ENCODE assay signal across 1 cellular context in genomic region chr11:78085972-78086371, GRCh38.
A peak's percentile ranks its signal among the peaks of the same experiment; 100 is the strongest.
TF ChIP-seq lines count a peak whose summit lies in the region.

No MANE protein-coding gene starts in this region.

TF ChIP-seq in HepG2, 621 proteins besides CTCF, POLR2A, EP300 and RAD21:
- no peak for TF ChIP-seq GMEB2 (CRISPR knock-in tag; IDR thresholded peaks at IDR 0.05; ENCODE audit: low read depth)
- no peak for TF ChIP-seq ZNF83 (CRISPR knock-in tag; IDR thresholded peaks at IDR 0.05; ENCODE audit: borderline replicate concordance)
- TF ChIP-seq KLF13 (CRISPR knock-in tag; IDR thresholded peaks at IDR 0.05): no peak
- TF ChIP-seq LCORL (IDR thresholded peaks at IDR 0.05): peak; percentile 62; the same call in 1 of the 2 replicates
- TF ChIP-seq LCORL (CRISPR knock-in tag; IDR thresholded peaks at IDR 0.05): no peak
- TF ChIP-seq ZMYM4 (CRISPR knock-in tag; IDR thresholded peaks at IDR 0.05): no peak
- TF ChIP-seq SMYD3 (CRISPR knock-in tag; IDR thresholded peaks at IDR 0.05): no peak
- TF ChIP-seq ZBTB10 (CRISPR knock-in tag; IDR thresholded peaks at IDR 0.05; ENCODE audit: borderline replicate concordance): no peak
